8 cellular contexts compared by ENCODE assay signal in genomic region chr1:11059990-11060948, GRCh38. TPM values are rescaled to one million over a fixed set of nuclear protein-coding genes. Genes with fewer than 3 reads are reported as not detected.
DNase-seq lines count a peak whose midpoint lies in the region; ATAC-seq and TF ChIP-seq lines count a peak whose summit lies in the region.

SRM (minus strand) TSS chr1:11060018; CDS start chr1:11059943, 75 bp downstream.

- no peaks in the 10 kb centered on the region for H3K27me3 Mint-ChIP-seq in natural killer cell treated with Interleukin-12 subunit alpha and Interleukin-12 subunit beta and Interleukin-15 and Interleukin-18, amount 100 ng/mL, for 72 hours

- H3K9me3 ChIP-seq in RWPE2 (ENCODE audit: severe bottlenecking) = no peaks in the 10 kb centered on the region

- no peaks in the 10 kb centered on the region for H3K9me3 Mint-ChIP-seq in natural killer cell treated with Interleukin-12 subunit alpha and Interleukin-12 subunit beta and Interleukin-15 and Interleukin-18, amount 100 ng/mL, for 72 hours

- peaks cover 5% of the 10 kb centered on the region for H3K36me3 Mint-ChIP-seq in natural killer cell treated with Interleukin-12 subunit alpha and Interleukin-12 subunit beta and Interleukin-15 and Interleukin-18, amount 100 ng/mL, for 72 hours

- peaks cover 39% of the 10 kb centered on the region for H3K36me3 ChIP-seq in RWPE2 (ENCODE audit: low read depth)

- no peaks in the 10 kb centered on the region for H3K27me3 ChIP-seq in RWPE2 (ENCODE audit: insufficient read depth, poor library complexity, severe bottlenecking)

- peak within 1 kb of the TSS; percentile 96 for H3K4me3 Mint-ChIP-seq in natural killer cell treated with Interleukin-12 subunit alpha and Interleukin-12 subunit beta and Interleukin-15 and Interleukin-18, amount 100 ng/mL, for 72 hours

- DNase-seq in EH (ENCODE audit: low read depth) = peak; percentile 90
- peak; percentile 63 for DNase-seq in GOT3 (lab: John Stamatoyannopoulos, UW)
- peak; percentile 67 for DNase-seq in LNCaP clone FGC (ENCODE audit: low read depth)
- DNase-seq in RWPE2 (ENCODE audit: low spot score) = no peak
- DNase-seq in activated T-helper 9 cell treated with anti-CD3 and anti-CD28 coated beads, Interleukin-2, amount 50 U/mL, for 16 hours (ENCODE audit: low read depth) = peak; percentile 88
- DNase-seq in fibroblast of peridontal ligament (ENCODE audit: extremely low read depth) = peak; percentile 79
- peak; percentile 94 for DNase-seq in natural killer cell treated with Interleukin-12 subunit alpha and Interleukin-12 subunit beta and Interleukin-15 and Interleukin-18, amount 100 ng/mL, for 72 hours (ENCODE audit: low spot score)
- peak; percentile 88 for DNase-seq in stimulated activated naive CD4-positive, alpha-beta T cell treated with Interleukin-2 at 50 U/mL for 16 hours (lab: John Stamatoyannopoulos, UW)

- peak within 1 kb of the TSS; percentile 57 for H3K27ac ChIP-seq in RWPE2 (ENCODE audit: poor library complexity, severe bottlenecking)

- peak; percentile 96 for ATAC-seq in RWPE2 (ENCODE audit: low read depth)
- peak; percentile 95 to 97 for ATAC-seq in natural killer cell treated with Interleukin-12 subunit alpha and Interleukin-12 subunit beta and Interleukin-15 and Interleukin-18, amount 100 ng/mL, for 72 hours

- H3K4me1 ChIP-seq in RWPE2 (ENCODE audit: insufficient read depth, poor library complexity, severe bottlenecking) = peaks cover 4% of the 10 kb centered on the region

- H3K4me1 Mint-ChIP-seq in natural killer cell treated with Interleukin-12 subunit alpha and Interleukin-12 subunit beta and Interleukin-15 and Interleukin-18, amount 100 ng/mL, for 72 hours (ENCODE audit: low read depth in 2 of 2) = peaks cover 38 to 39% of the 10 kb centered on the region in 2 donors

- H3K4me3 ChIP-seq in LNCaP clone FGC (ENCODE audit: low read depth, low read length) (peak within 1 kb of the TSS; percentile 92), RWPE2 (ENCODE audit: severe bottlenecking) (peak within 1 kb of the TSS; percentile 96)

- no peak for TF ChIP-seq CTCF in LNCaP clone FGC (IDR thresholded peaks at IDR 0.05; ENCODE audit: control insufficient read depth, extremely low read depth, insufficient read depth)
- TF ChIP-seq CTCF in RWPE2 (IDR thresholded peaks at IDR 0.05; ENCODE audit: poor library complexity, severe bottlenecking) = peak; percentile 16

- peak within 1 kb of the TSS; percentile 82 to 89 for H3K27ac Mint-ChIP-seq in natural killer cell treated with Interleukin-12 subunit alpha and Interleukin-12 subunit beta and Interleukin-15 and Interleukin-18, amount 100 ng/mL, for 72 hours

RNA-seq across cellular contexts. Expression of gene SRM, which starts in this region (rescaled TPM):
- 100 to 1,000 TPM in 1 of 2 donors, 10 to 100 TPM in 1; 98.2 to 209 TPM for total RNA-seq in natural killer cell treated with Interleukin-12 subunit alpha and Interleukin-12 subunit beta and Interleukin-15 and Interleukin-18, amount 100 ng/mL, for 72 hours
